In the genomic region with DNA sequence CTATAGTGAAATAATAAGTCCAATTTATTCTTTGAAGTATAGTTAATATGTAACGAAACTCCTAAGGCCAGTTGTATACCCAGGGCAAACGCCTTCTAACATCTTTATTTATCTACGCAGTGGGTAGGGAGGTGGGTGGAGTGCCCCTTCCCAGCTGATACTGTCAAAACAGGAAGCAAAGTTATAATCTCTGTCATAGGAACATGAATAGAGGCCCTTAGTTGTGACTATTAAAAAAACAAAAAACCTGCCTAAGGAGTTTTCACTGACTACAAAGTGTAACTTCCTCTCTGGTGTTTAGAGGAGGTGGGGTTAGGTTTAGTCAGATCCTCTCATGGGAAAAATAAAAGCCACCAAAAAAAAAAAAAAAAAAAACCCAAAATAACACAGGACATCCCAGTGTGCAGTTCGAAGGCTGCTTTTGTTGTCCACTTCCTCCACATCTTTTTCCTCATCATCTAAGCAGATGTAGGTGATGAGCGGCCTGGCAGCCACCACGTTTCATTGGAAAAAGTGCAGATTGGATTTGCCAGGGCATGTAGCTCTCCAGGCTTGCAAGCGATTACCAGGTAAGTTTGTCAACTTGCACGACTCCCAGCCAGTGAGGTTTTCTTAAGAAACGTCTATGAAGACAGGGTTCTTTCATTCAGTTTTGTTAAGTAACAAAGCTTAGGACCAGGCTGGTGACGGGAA, we compare ENCODE assay signal across 8 cellular contexts. TPM values are rescaled to one million over a fixed set of nuclear protein-coding genes. Genes with fewer than 3 reads are reported as not detected.
DNase-seq lines count a peak whose midpoint lies in the region; ATAC-seq and TF ChIP-seq lines count a peak whose summit lies in the region.

No MANE protein-coding gene starts in this region.

- H3K9me3 ChIP-seq in BLaER1 (no peaks in the 10 kb centered on the region), right atrium auricular region (no peaks in the 10 kb centered on the region)

- peak overlapping the region; percentile 20 for H3K4me3 Mint-ChIP-seq in type B pancreatic cell

- ATAC-seq in GM19043 (IDR thresholded peaks at IDR 0.05; ENCODE audit: low read depth, unreplicated experiment), result peak; percentile 50
- ATAC-seq in HG03342 (IDR thresholded peaks at IDR 0.05; ENCODE audit: unreplicated experiment), result peak; percentile 49

- H3K27ac Mint-ChIP-seq in type B pancreatic cell, result peak overlapping the region; percentile 71

- DNase-seq in UCSD-AML1 (lab: John Stamatoyannopoulos, UW; ENCODE audit: unreplicated experiment) (peak; percentile 56), right atrium auricular region (ENCODE audit: low spot score) (no peak), type B pancreatic cell (ENCODE audit: extremely low spot score, unreplicated experiment) (no peak), NCI-H2171 (lab: John Stamatoyannopoulos, UW) (no peak)
- DNase-seq in stimulated activated CD4-positive, alpha-beta T cell treated with anti-CD3 and anti-CD28 coated beads, Interleukin-2, amount 100 ng/mL, for 24 hours, result no peak

- H3K36me3 Mint-ChIP-seq in type B pancreatic cell, result peaks cover 4% of the 10 kb centered on the region

- peak overlapping the region; percentile 85 for H3K9ac ChIP-seq in BLaER1

- H3K27ac ChIP-seq in BLaER1 (peak overlapping the region; percentile 88), right atrium auricular region (peak overlapping the region; percentile 24 to 52)

- no peaks in the 10 kb centered on the region for H4K20me1 ChIP-seq in BLaER1

- H3K9me3 Mint-ChIP-seq in type B pancreatic cell, result peaks cover 12% of the 10 kb centered on the region

- peaks cover 42% of the 10 kb centered on the region for H3K4me1 Mint-ChIP-seq in type B pancreatic cell (ENCODE audit: unreplicated experiment)

- H3K4me2 ChIP-seq in BLaER1, result peak overlapping the region; percentile 98

- H3K27me3 ChIP-seq in BLaER1 (no peaks in the 10 kb centered on the region), right atrium auricular region (no peaks in the 10 kb centered on the region)

- H3K36me3 ChIP-seq in BLaER1 (no peaks in the 10 kb centered on the region), right atrium auricular region (no peaks in the 10 kb centered on the region)

- H3K4me1 ChIP-seq in BLaER1 (peaks cover 72% of the 10 kb centered on the region), right atrium auricular region (peaks cover 0 to 67% of the 10 kb centered on the region in 2 donors)

- no peak for TF ChIP-seq CTCF in right atrium auricular region (IDR thresholded peaks at IDR 0.05)
- no peak for TF ChIP-seq CTCF in type B pancreatic cell (conservative IDR thresholded peaks at IDR 0.05)

- H3K4me3 ChIP-seq in BLaER1 (peak overlapping the region; percentile 70), right atrium auricular region (peak overlapping the region in 1 of 2 donors; percentile 1)

- H3K27me3 Mint-ChIP-seq in type B pancreatic cell, result no peaks in the 10 kb centered on the region

RNA-seq across cellular contexts. Expression of gene UTRN, which starts 58.7 kb away (rescaled TPM):
- total RNA-seq in right atrium auricular region (10 to 100 TPM; 57.5 to 75.8 TPM), type B pancreatic cell (ENCODE audit: low replicate concordance) (75.1 and 77.7 TPM in 2 replicates)
